In the genomic region with DNA sequence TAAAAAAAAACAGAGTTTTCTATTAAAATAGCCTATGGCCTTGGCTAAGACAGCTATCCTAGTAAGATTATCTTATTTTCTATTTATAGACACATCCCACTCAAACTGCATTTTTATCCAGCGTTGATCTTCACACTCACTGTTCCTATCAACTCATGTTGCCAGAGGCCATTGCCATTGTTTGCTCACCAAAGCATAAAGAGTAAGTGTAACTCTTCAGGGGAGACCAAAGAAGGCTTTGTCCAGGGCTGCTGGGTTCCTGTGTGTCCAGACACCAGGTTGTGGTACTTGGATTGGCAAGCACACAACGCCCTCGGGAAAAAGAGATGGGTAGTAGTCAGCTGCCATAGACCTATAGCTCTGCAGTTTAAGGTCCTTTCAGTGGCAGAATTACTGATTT, we compare ENCODE assay signal across 16 cellular contexts.
"Had no signal": no experiment of that assay in that cellular context is flagged by ENCODE, and none has a peak within 500 bp of the region (broad histone marks: within the 10 kb centered on the region; RNA-seq: fewer than 3 reads in every experiment).

No MANE protein-coding gene starts in this region.

- H3K36me3 ChIP-seq: ascending aorta, cardiac muscle cell had no signal

- H3K9me3 ChIP-seq: ascending aorta, esophagus squamous epithelium, heart left ventricle, tibial artery had no signal

- DNase-seq: activated CD4-positive, alpha-beta T cell treated with anti-CD3 and anti-CD28 coated beads, Interleukin-2, amount 50 U/mL, for 1 hour; activated CD4-positive, CD25-positive, alpha-beta regulatory T cell; activated effector memory CD4-positive, alpha-beta T cell treated with anti-CD3 and anti-CD28 coated beads, Interleukin-2, amount 50 U/mL, for 16 hours; activated naive CD8-positive, alpha-beta T cell treated with anti-CD3 and anti-CD28 coated beads for 36 hours; activated T-cell treated with anti-CD3 and anti-CD28 coated beads, Interleukin-2, amount 50 U/mL, for 24 hours; esophagus squamous epithelium; foreskin keratinocyte; heart left ventricle; kidney; retina; T-helper 2 cell; tibial artery had no signal

- H3K4me1 ChIP-seq: foreskin keratinocyte, parathyroid adenoma had no signal

- H3K27me3 ChIP-seq: ascending aorta, cardiac muscle cell, esophagus squamous epithelium, foreskin keratinocyte, heart left ventricle, tibial artery had no signal

- H3K4me3 ChIP-seq: ascending aorta, cardiac muscle cell, esophagus squamous epithelium, heart left ventricle, skin epidermis, tibial artery had no signal

- H3K4me3 Mint-ChIP-seq: activated naive CD8-positive, alpha-beta T cell treated with anti-CD3 and anti-CD28 coated beads for 36 hours; activated T-cell treated with anti-CD3 and anti-CD28 coated beads, Interleukin-2, amount 50 U/mL, for 24 hours had no signal

- H3K27me3 Mint-ChIP-seq: activated naive CD8-positive, alpha-beta T cell treated with anti-CD3 and anti-CD28 coated beads for 36 hours; activated T-cell treated with anti-CD3 and anti-CD28 coated beads, Interleukin-2, amount 50 U/mL, for 24 hours had no signal

- H3K27ac Mint-ChIP-seq: activated naive CD8-positive, alpha-beta T cell treated with anti-CD3 and anti-CD28 coated beads for 36 hours; activated T-cell treated with anti-CD3 and anti-CD28 coated beads, Interleukin-2, amount 50 U/mL, for 24 hours had no signal

- H3K9me3 Mint-ChIP-seq: activated naive CD8-positive, alpha-beta T cell treated with anti-CD3 and anti-CD28 coated beads for 36 hours; activated T-cell treated with anti-CD3 and anti-CD28 coated beads, Interleukin-2, amount 50 U/mL, for 24 hours had no signal
